1 cellular context compared by ENCODE assay signal in genomic region chr7:2511769-2512168, GRCh38.
A peak's percentile ranks its signal among the peaks of the same experiment; 100 is the strongest.
TF ChIP-seq lines count a peak whose summit lies in the region.

No MANE protein-coding gene starts in this region.

TF ChIP-seq in HepG2, 621 proteins besides CTCF, POLR2A, EP300 and RAD21 (continued from another document and continues in another):
- no peak for TF ChIP-seq ZNF580 (CRISPR knock-in tag; IDR thresholded peaks at IDR 0.05; ENCODE audit: borderline replicate concordance, low read depth)
- 0 out of 2 replicates have a peak, but pooled peaks have one; percentile 46 for TF ChIP-seq ZNF691 (CRISPR knock-in tag; IDR thresholded peaks at IDR 0.05; ENCODE audit: borderline replicate concordance, low read depth)
- no peak for TF ChIP-seq FOXC1 (CRISPR knock-in tag; IDR thresholded peaks at IDR 0.05; ENCODE audit: borderline replicate concordance)
- TF ChIP-seq MTF2 (CRISPR knock-in tag; IDR thresholded peaks at IDR 0.05; ENCODE audit: borderline replicate concordance): no peak
- TF ChIP-seq, protein P1, sequence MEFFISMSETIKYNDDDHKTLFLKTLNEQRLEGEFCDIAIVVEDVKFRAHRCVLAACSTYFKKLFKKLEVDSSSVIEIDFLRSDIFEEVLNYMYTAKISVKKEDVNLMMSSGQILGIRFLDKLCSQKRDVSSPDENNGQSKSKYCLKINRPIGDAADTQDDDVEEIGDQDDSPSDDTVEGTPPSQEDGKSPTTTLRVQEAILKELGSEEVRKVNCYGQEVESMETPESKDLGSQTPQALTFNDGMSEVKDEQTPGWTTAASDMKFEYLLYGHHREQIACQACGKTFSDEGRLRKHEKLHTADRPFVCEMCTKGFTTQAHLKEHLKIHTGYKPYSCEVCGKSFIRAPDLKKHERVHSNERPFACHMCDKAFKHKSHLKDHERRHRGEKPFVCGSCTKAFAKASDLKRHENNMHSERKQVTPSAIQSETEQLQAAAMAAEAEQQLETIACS (CRISPR knock-in tag; IDR thresholded peaks at IDR 0.05): no peak
- no peak for TF ChIP-seq ZNF17 (CRISPR knock-in tag; IDR thresholded peaks at IDR 0.05)
- no peak for TF ChIP-seq NFKB2 (CRISPR knock-in tag; IDR thresholded peaks at IDR 0.05; ENCODE audit: borderline replicate concordance)
- TF ChIP-seq THAP11 (CRISPR knock-in tag; IDR thresholded peaks at IDR 0.05): no peak
- TF ChIP-seq, protein P2, sequence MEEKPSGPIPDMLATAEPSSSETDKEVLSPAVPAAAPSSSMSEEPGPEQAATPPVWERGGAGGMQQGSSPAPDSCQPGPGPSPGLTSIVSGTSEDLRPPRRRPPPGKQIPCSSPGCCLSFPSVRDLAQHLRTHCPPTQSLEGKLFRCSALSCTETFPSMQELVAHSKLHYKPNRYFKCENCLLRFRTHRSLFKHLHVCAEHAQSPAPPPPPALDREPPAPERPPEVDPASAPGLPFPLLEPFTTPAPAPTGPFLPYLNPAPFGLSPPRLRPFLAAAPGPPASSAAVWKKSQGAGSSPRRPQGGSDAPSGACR (CRISPR knock-in tag; IDR thresholded peaks at IDR 0.05): no peak
- TF ChIP-seq SSRP1 (CRISPR knock-in tag; IDR thresholded peaks at IDR 0.05): no peak
- TF ChIP-seq ZNF292 (CRISPR knock-in tag; IDR thresholded peaks at IDR 0.05; ENCODE audit: borderline replicate concordance, low read depth): 0 out of 2 replicates have a peak, but pooled peaks have one; percentile 10
- no peak for TF ChIP-seq ZNF530 (CRISPR knock-in tag; IDR thresholded peaks at IDR 0.05; ENCODE audit: low read depth)
- no peak for TF ChIP-seq ZBTB20 (CRISPR knock-in tag; IDR thresholded peaks at IDR 0.05; ENCODE audit: borderline replicate concordance, low read depth)
- TF ChIP-seq ZNF335 (CRISPR knock-in tag; IDR thresholded peaks at IDR 0.05): no peak
- TF ChIP-seq UBTF (CRISPR knock-in tag; IDR thresholded peaks at IDR 0.05): 0 out of 2 replicates have a peak, but pooled peaks have one; percentile 6
- TF ChIP-seq ZNF501 (CRISPR knock-in tag; IDR thresholded peaks at IDR 0.05): no peak
- TF ChIP-seq, protein P3, sequence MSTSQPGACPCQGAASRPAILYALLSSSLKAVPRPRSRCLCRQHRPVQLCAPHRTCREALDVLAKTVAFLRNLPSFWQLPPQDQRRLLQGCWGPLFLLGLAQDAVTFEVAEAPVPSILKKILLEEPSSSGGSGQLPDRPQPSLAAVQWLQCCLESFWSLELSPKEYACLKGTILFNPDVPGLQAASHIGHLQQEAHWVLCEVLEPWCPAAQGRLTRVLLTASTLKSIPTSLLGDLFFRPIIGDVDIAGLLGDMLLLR (CRISPR knock-in tag; IDR thresholded peaks at IDR 0.05): no peak
- TF ChIP-seq ZNF839 (CRISPR knock-in tag; IDR thresholded peaks at IDR 0.05; ENCODE audit: borderline replicate concordance): 0 out of 2 replicates have a peak, but pooled peaks have one; percentile 66
- no peak for TF ChIP-seq RELA (CRISPR knock-in tag; IDR thresholded peaks at IDR 0.05)
- TF ChIP-seq ZNF329 (CRISPR knock-in tag; IDR thresholded peaks at IDR 0.05; ENCODE audit: low read depth): no peak
- TF ChIP-seq HDAC1 (CRISPR knock-in tag; IDR thresholded peaks at IDR 0.05): 0 out of 2 replicates have a peak, but pooled peaks have one; percentile 3
- TF ChIP-seq, protein P4, sequence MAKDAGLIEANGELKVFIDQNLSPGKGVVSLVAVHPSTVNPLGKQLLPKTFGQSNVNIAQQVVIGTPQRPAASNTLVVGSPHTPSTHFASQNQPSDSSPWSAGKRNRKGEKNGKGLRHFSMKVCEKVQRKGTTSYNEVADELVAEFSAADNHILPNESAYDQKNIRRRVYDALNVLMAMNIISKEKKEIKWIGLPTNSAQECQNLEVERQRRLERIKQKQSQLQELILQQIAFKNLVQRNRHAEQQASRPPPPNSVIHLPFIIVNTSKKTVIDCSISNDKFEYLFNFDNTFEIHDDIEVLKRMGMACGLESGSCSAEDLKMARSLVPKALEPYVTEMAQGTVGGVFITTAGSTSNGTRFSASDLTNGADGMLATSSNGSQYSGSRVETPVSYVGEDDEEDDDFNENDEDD (CRISPR knock-in tag; IDR thresholded peaks at IDR 0.05; ENCODE audit: borderline replicate concordance): peak; percentile 60; the same call in 1 of the 2 replicates
- TF ChIP-seq PBX3 (CRISPR knock-in tag; IDR thresholded peaks at IDR 0.05; ENCODE audit: borderline replicate concordance): no peak
- TF ChIP-seq SNAI1 (CRISPR knock-in tag; IDR thresholded peaks at IDR 0.05; ENCODE audit: borderline replicate concordance): peak; percentile 33; the same call in 1 of the 2 replicates
- no peak for TF ChIP-seq TFDP2 (CRISPR knock-in tag; IDR thresholded peaks at IDR 0.05)
- TF ChIP-seq ZNF101 (CRISPR knock-in tag; IDR thresholded peaks at IDR 0.05; ENCODE audit: borderline replicate concordance, low read depth): no peak
- no peak for TF ChIP-seq ZNF12 (CRISPR knock-in tag; IDR thresholded peaks at IDR 0.05)
- no peak for TF ChIP-seq DBP (CRISPR knock-in tag; IDR thresholded peaks at IDR 0.05; ENCODE audit: not compliant biosample characterization)
- TF ChIP-seq ZNF687 (CRISPR knock-in tag; IDR thresholded peaks at IDR 0.05): peak; percentile 83
- no peak for TF ChIP-seq ZNF251 (CRISPR knock-in tag; IDR thresholded peaks at IDR 0.05)
- no peak for TF ChIP-seq HMG20B (CRISPR knock-in tag; conservative IDR thresholded peaks at IDR 0.05)
- TF ChIP-seq, protein P5, sequence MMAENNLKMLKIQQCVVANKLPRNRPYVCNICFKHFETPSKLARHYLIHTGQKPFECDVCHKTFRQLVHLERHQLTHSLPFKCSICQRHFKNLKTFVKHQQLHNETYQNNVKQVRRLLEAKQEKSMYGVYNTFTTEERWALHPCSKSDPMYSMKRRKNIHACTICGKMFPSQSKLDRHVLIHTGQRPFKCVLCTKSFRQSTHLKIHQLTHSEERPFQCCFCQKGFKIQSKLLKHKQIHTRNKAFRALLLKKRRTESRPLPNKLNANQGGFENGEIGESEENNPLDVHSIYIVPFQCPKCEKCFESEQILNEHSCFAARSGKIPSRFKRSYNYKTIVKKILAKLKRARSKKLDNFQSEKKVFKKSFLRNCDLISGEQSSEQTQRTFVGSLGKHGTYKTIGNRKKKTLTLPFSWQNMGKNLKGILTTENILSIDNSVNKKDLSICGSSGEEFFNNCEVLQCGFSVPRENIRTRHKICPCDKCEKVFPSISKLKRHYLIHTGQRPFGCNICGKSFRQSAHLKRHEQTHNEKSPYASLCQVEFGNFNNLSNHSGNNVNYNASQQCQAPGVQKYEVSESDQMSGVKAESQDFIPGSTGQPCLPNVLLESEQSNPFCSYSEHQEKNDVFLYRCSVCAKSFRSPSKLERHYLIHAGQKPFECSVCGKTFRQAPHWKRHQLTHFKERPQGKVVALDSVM (CRISPR knock-in tag; IDR thresholded peaks at IDR 0.05): no peak
- no peak for TF ChIP-seq ZNF614 (CRISPR knock-in tag; IDR thresholded peaks at IDR 0.05; ENCODE audit: borderline replicate concordance)
- no peak for TF ChIP-seq ISL2 (CRISPR knock-in tag; IDR thresholded peaks at IDR 0.05)
- TF ChIP-seq, protein P6, sequence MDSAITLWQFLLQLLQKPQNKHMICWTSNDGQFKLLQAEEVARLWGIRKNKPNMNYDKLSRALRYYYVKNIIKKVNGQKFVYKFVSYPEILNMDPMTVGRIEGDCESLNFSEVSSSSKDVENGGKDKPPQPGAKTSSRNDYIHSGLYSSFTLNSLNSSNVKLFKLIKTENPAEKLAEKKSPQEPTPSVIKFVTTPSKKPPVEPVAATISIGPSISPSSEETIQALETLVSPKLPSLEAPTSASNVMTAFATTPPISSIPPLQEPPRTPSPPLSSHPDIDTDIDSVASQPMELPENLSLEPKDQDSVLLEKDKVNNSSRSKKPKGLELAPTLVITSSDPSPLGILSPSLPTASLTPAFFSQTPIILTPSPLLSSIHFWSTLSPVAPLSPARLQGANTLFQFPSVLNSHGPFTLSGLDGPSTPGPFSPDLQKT (CRISPR knock-in tag; IDR thresholded peaks at IDR 0.05; ENCODE audit: borderline replicate concordance): no peak
- TF ChIP-seq ZNF556 (CRISPR knock-in tag; IDR thresholded peaks at IDR 0.05; ENCODE audit: borderline replicate concordance): no peak
- no peak for TF ChIP-seq BRF2 (CRISPR knock-in tag; IDR thresholded peaks at IDR 0.05)
- TF ChIP-seq ATF5 (CRISPR knock-in tag; IDR thresholded peaks at IDR 0.05; ENCODE audit: low read depth): no peak
